ENCODE assay signal across 10 cellular contexts in the genomic region with DNA sequence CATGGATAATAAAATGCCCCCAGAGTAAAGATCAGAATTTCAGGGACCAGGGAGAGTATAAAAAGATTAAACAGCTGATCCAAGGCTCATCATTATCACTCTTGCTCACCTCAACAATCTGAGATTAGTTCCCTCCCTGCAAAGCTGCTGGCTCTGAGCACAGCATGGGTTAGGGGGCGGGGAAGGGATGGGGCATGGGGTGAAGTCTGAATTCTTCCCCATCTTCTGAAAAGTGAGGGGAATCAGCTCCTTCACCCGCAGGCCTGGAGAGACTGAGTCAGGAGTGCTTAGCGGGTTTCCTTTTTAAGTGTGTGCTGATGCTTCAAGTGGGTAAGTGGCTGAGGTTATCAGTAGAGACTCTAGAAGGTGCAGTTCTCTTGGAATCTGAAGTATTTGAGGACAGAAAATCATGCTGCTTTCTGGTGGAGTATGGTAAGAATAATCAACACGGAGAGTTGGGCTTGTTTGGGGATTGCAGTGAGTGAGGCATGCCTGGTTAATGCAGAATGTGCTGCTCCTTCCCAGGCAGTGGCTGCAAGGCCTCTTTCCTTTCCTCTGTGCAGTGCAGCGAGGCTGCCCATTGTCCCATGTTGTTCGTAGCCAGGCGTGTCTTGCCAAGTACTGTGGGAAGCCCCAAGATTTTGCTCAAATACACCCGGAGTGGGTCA. TPM values are rescaled to one million over a fixed set of nuclear protein-coding genes. Genes with fewer than 3 reads are reported as not detected.
DNase-seq lines count a peak whose midpoint lies in the region; ATAC-seq and TF ChIP-seq lines count a peak whose summit lies in the region.
"Had no signal": no experiment of that assay in that cellular context is flagged by ENCODE, and none has a peak within 500 bp of the region (broad histone marks: within the 10 kb centered on the region; RNA-seq: fewer than 3 reads in every experiment).

No MANE protein-coding gene starts in this region.

- H3K27ac ChIP-seq in heart left ventricle (peak overlapping the region in 11 of 12 donors; percentile 22 to 89 (median 73)), uterus (peak overlapping the region; percentile 74 to 81)

- H3K4me3 Mint-ChIP-seq in mesothelial cell of epicardium = no peak overlapping the region
- H3K4me3 Mint-ChIP-seq: natural killer cell had no signal

- H3K27me3 Mint-ChIP-seq in mesothelial cell of epicardium (ENCODE audit: low read depth) = no peaks in the 10 kb centered on the region

- intact Hi-C loops in heart left ventricle (cut with DNase I) (no loop called here), cardiac septum (cut with DNase I) (no loop called here), uterus (cut with DNase I; ENCODE audit: low total_unique reads) (no loop called here)

- H3K4me3 ChIP-seq in heart left ventricle (no peak overlapping the region), uterus (no peak overlapping the region)

- DNase-seq in heart left ventricle (no peak), cardiac septum (ENCODE audit: low spot score) (no peak), dermis blood vessel endothelial cell (peak; percentile 60), mesothelial cell of epicardium (ENCODE audit: low spot score in 2 of 2, unreplicated experiment in 2 of 2) (no peak), uterus (peak in 1 of 2 donors; percentile 46), UCSD-AML1 (lab: John Stamatoyannopoulos, UW; ENCODE audit: unreplicated experiment) (no peak), NAMALWA (ENCODE audit: low spot score) (no peak), AML-193 (lab: John Stamatoyannopoulos, UW) (no peak)
- DNase-seq: natural killer cell, RPMI8226 had no signal

- ATAC-seq in heart left ventricle = no peak
- ATAC-seq: natural killer cell had no signal

- 26 to 31% (median 28%) methylated on average over 8 of the region's 8 CpGs for WGBS in heart left ventricle, 4 donors

- H3K9me3 ChIP-seq in heart left ventricle = no peaks in the 10 kb centered on the region
- no peaks in the 10 kb centered on the region for H3K9me3 ChIP-seq in uterus

- H3K4me1 Mint-ChIP-seq in mesothelial cell of epicardium = peaks cover 38% of the 10 kb centered on the region

- TF ChIP-seq POLR2A in heart left ventricle (IDR thresholded peaks at IDR 0.05) (no peak), uterus (IDR thresholded peaks at IDR 0.05) (no peak)

- peaks cover 8 to 89% (median 70%) of the 10 kb centered on the region in 12 donors for H3K4me1 ChIP-seq in heart left ventricle
- peaks cover 9% of the 10 kb centered on the region in 2 donors for H3K4me1 ChIP-seq in uterus

- TF ChIP-seq CTCF in heart left ventricle (IDR thresholded peaks at IDR 0.05) (no peak), mesothelial cell of epicardium (IDR thresholded peaks at IDR 0.05; ENCODE audit: unreplicated experiment) (no peak), uterus (IDR thresholded peaks at IDR 0.05) (no peak)

- H3K36me3 ChIP-seq in heart left ventricle (peaks cover 0 to 19% (median 11%) of the 10 kb centered on the region in 9 donors), uterus (no peaks in the 10 kb centered on the region)

- H3K27ac Mint-ChIP-seq in mesothelial cell of epicardium = peak overlapping the region; percentile 92
- H3K27ac Mint-ChIP-seq: natural killer cell had no signal

- peaks cover 19% of the 10 kb centered on the region for H3K36me3 Mint-ChIP-seq in mesothelial cell of epicardium
- H3K36me3 Mint-ChIP-seq: natural killer cell had no signal

- no peaks in the 10 kb centered on the region for H3K27me3 ChIP-seq in heart left ventricle
- H3K27me3 ChIP-seq in uterus = no peaks in the 10 kb centered on the region

- H3K9me3 Mint-ChIP-seq in mesothelial cell of epicardium = peaks cover 8% of the 10 kb centered on the region
- H3K9me3 Mint-ChIP-seq: natural killer cell had no signal

RNA-seq across cellular contexts. Expression of a gene that starts 59.2 kb away (rescaled TPM):
- 100 to 1,000 TPM; 149 to 364 (median 272) TPM for total RNA-seq in heart left ventricle
- 10 to 100 TPM; 53.3 to 76.3 TPM for polyA plus RNA-seq in heart left ventricle
- total RNA-seq in cardiac septum = 246 TPM
- total RNA-seq in dermis blood vessel endothelial cell = 52.1 and 67.3 TPM in 2 replicates
- 49.0 to 50.7 TPM (median 50.3 TPM) in 3 replicates for total RNA-seq in mesothelial cell of epicardium
- total RNA-seq in uterus = 10 to 100 TPM; 14.3 to 37.5 (median 21.4) TPM
